In genomic region chr5:91016322-91016721, GRCh38 we compare ENCODE assay signal across 27 cellular contexts.
"Had no signal": no experiment of that assay in that cellular context is flagged by ENCODE, and none has a peak within 500 bp of the region (broad histone marks: within the 10 kb centered on the region; RNA-seq: fewer than 3 reads in every experiment).

No MANE protein-coding gene starts in this region.

- H3K4me1 Mint-ChIP-seq: activated B cell treated with CpG ODN at 0.5 μM for 24 hours; activated naive CD4-positive, alpha-beta T cell treated with anti-CD3 and anti-CD28 coated beads, Interleukin-2, amount 10 ng/mL, durations not matched to agents 7 days and 5 days; activated naive CD8-positive, alpha-beta T cell treated with anti-CD3 and anti-CD28 coated beads, Interleukin-2, amount 50 U/mL, for 24 hours had no signal

- ATAC-seq: activated naive CD8-positive, alpha-beta T cell treated with anti-CD3 and anti-CD28 coated beads, Interleukin-2, amount 50 U/mL, for 24 hours; activated T-cell treated with anti-CD3 and anti-CD28 coated beads, Interleukin-2, amount 50 U/mL, for 4 hours; K562 had no signal

- H2AFZ ChIP-seq: PC-9 had no signal

- H3K4me3 Mint-ChIP-seq: activated B cell treated with CpG ODN at 0.5 μM for 24 hours; activated CD4-positive, alpha-beta memory T cell treated with anti-CD3 and anti-CD28 coated beads for 36 hours; activated naive CD4-positive, alpha-beta T cell treated with anti-CD3 and anti-CD28 coated beads, Interleukin-2, amount 10 ng/mL, durations not matched to agents 7 days and 5 days; activated naive CD8-positive, alpha-beta T cell; activated naive CD8-positive, alpha-beta T cell treated with anti-CD3 and anti-CD28 coated beads, Interleukin-2, amount 50 U/mL, for 24 hours; activated T-cell treated with anti-CD3 and anti-CD28 coated beads, Interleukin-2, amount 50 U/mL, for 4 hours had no signal

- FAIRE-seq: K562, RCC 7860 had no signal

- H3K36me3 Mint-ChIP-seq: activated CD4-positive, alpha-beta memory T cell treated with anti-CD3 and anti-CD28 coated beads for 36 hours; activated naive CD4-positive, alpha-beta T cell treated with anti-CD3 and anti-CD28 coated beads, Interleukin-2, amount 10 ng/mL, durations not matched to agents 7 days and 5 days; activated naive CD8-positive, alpha-beta T cell had no signal

- H3K27ac ChIP-seq: PC-9, RWPE1 had no signal

- H3K4me2 ChIP-seq: PC-9 had no signal

- H3K4me3 ChIP-seq: K562, PC-9 had no signal

- H3K27ac Mint-ChIP-seq: activated B cell treated with CpG ODN at 0.5 μM for 24 hours; activated CD4-positive, alpha-beta memory T cell treated with anti-CD3 and anti-CD28 coated beads for 36 hours; activated naive CD4-positive, alpha-beta T cell treated with anti-CD3 and anti-CD28 coated beads, Interleukin-2, amount 10 ng/mL, durations not matched to agents 7 days and 5 days; activated naive CD8-positive, alpha-beta T cell; activated naive CD8-positive, alpha-beta T cell treated with anti-CD3 and anti-CD28 coated beads, Interleukin-2, amount 50 U/mL, for 24 hours had no signal

- DNase-seq: activated B cell treated with CpG ODN at 0.5 μM for 24 hours; activated CD4-positive, alpha-beta memory T cell treated with anti-CD3 and anti-CD28 coated beads for 36 hours; activated CD4-positive, alpha-beta T cell treated with anti-CD3 and anti-CD28 coated beads for 4 hours; activated CD4-positive, alpha-beta T cell treated with anti-CD3 and anti-CD28 coated beads, Interleukin-2, amount 50 U/mL, for 1 hour; activated CD4-positive, CD25-positive, alpha-beta regulatory T cell treated with anti-CD3 and anti-CD28 coated beads, Interleukin-2, amount 50 U/mL, for 72 hours; activated CD8-positive, alpha-beta memory T cell treated with anti-CD3 and anti-CD28 coated beads, Interleukin-2, amount 50 U/mL, for 4 hours; activated effector memory CD4-positive, alpha-beta T cell treated with Interleukin-2 at 50 U/mL for 16 hours; activated naive CD4-positive, alpha-beta T cell treated with anti-CD3 and anti-CD28 coated beads, Interleukin-2, amount 10 ng/mL, durations not matched to agents 7 days and 5 days; activated naive CD8-positive, alpha-beta T cell treated with anti-CD3 and anti-CD28 coated beads, Interleukin-2, amount 50 U/mL, for 24 hours; activated T-cell treated with anti-CD3 and anti-CD28 coated beads for 4 hours; activated T-cell treated with anti-CD3 and anti-CD28 coated beads, Interleukin-2, amount 50 U/mL, for 4 hours; amniotic stem cell; aorta; NCI-H1105; NCI-H1417 treated with DMSO at 0.1 percent for 48 hours; NCI-H524 treated with DMSO at 0.1 percent for 48 hours; NK-92 treated with Interleukin-12 subunit alpha and Interleukin-12 subunit beta, amount 100 ng/mL, for 24 hours; PC-9; Right ventricle myocardium superior; SW 1271; T-helper 1 cell; T-helper 2 cell; T-helper 9 cell had no signal
